In genomic region chr12:11894890-11895289, GRCh38 we compare ENCODE assay signal across 20 cellular contexts.
DNase-seq lines count a peak whose midpoint lies in the region; ATAC-seq, FAIRE-seq and TF ChIP-seq lines count a peak whose summit lies in the region.
"Had no signal": no experiment of that assay in that cellular context is flagged by ENCODE, and none has a peak within 500 bp of the region (broad histone marks: within the 10 kb centered on the region; RNA-seq: fewer than 3 reads in every experiment).

No MANE protein-coding gene starts in this region.

- TF ChIP-seq EP300 in GM12878 (IDR thresholded peaks at IDR 0.05; ENCODE audit: borderline replicate concordance in 1 of 2, control insufficient read depth in 1 of 2, low read depth in 2 of 2, low read length in 2 of 2) = no peak

- in situ Hi-C loops in GM12878 (cut with MboI) = no loop called here

- no peaks in the 10 kb centered on the region for H3K79me2 ChIP-seq in GM12878 (ENCODE audit: control insufficient read depth, insufficient read depth, low read length)

- peaks cover 5% of the 10 kb centered on the region for H3K36me3 ChIP-seq in CD8-positive, alpha-beta memory T cell (ENCODE audit: insufficient read depth, low read length)
- H3K36me3 ChIP-seq in GM12878 (ENCODE audit: control insufficient read depth in 2 of 2, insufficient read depth in 2 of 2, low read length in 1 of 2) = peaks cover 8 to 31% of the 10 kb centered on the region in 2 experiments; a peak in 3 of 4 replicates
- H3K36me3 ChIP-seq: MG63 had no signal

- peak; percentile 77 for FAIRE-seq in GM12878 (lab: Jason Lieb, UNC)
- FAIRE-seq: GM18507 had no signal

- 0 out of 2 replicates have a peak, but pooled peaks have one; percentile 7 for TF ChIP-seq RAD21 in GM12878 (IDR thresholded peaks at IDR 0.05; ENCODE audit: insufficient read depth, low read depth, low read length)

- POLR2A ChIA-PET in CD8-positive, alpha-beta memory T cell (lab: Charles Lee) = no interaction called here
- POLR2A ChIA-PET in GM12878 (lab: Charles Lee) = interaction anchor here (0.6 kb wide), 1 partner anchor 10 kb away, joined by 15 read pairs; no protein-coding TSS in a partner anchor
- POLR2A ChIA-PET in activated CD4-positive, alpha-beta memory T cell treated with anti-CD3 and anti-CD28 coated beads, Interleukin-2, amount 10 ng/mL, durations not matched to agents 7 days and 5 days (lab: Charles Lee) = no interaction called here

- intact Hi-C loops in GM12878 (cut with micrococcal nuclease; ENCODE audit: unreplicated experiment) = loop anchor here (5.0 kb wide), 1 partner anchor 313 kb away; no protein-coding TSS in a partner anchor
- intact Hi-C loops in sciatic nerve (cut with DNase I) = no loop called here

- peak; percentile 51 for ATAC-seq in GM18858 (IDR thresholded peaks at IDR 0.05; ENCODE audit: unreplicated experiment)
- ATAC-seq in HG03342 (IDR thresholded peaks at IDR 0.05; ENCODE audit: unreplicated experiment) = peak; percentile 58
- no peak for ATAC-seq in GM12878
- ATAC-seq in sciatic nerve = no peak
- no peak for ATAC-seq in GM19035 (IDR thresholded peaks at IDR 0.05; ENCODE audit: unreplicated experiment)
- ATAC-seq: HCT116, Right ventricle myocardium inferior had no signal

- CTCF ChIA-PET in CD8-positive, alpha-beta memory T cell (lab: Charles Lee) = no interaction called here
- CTCF ChIA-PET in GM12878 (lab: Yijun Ruan, JAX) = no interaction called here
- CTCF ChIA-PET in activated CD4-positive, alpha-beta memory T cell treated with anti-CD3 and anti-CD28 coated beads, Interleukin-2, amount 10 ng/mL, durations not matched to agents 7 days and 5 days (lab: Charles Lee) = interaction anchor here (1.6 kb wide), 1 partner anchor 139 kb away, joined by 6 read pairs; no protein-coding TSS in a partner anchor

- peaks cover 15 to 20% (median 18%) of the 10 kb centered on the region in 3 donors for H3K4me1 Mint-ChIP-seq in CD8-positive, alpha-beta memory T cell
- H3K4me1 Mint-ChIP-seq in activated CD4-positive, alpha-beta memory T cell treated with anti-CD3 and anti-CD28 coated beads, Interleukin-2, amount 10 ng/mL, durations not matched to agents 7 days and 5 days = peaks cover 9% of the 10 kb centered on the region

- RAD21 ChIA-PET in GM12878 (lab: Charles Lee; ENCODE audit: unreplicated experiment) = no interaction called here

- peaks cover 4 to 35% (median 6%) of the 10 kb centered on the region in 3 donors for H3K36me3 Mint-ChIP-seq in CD8-positive, alpha-beta memory T cell
- H3K36me3 Mint-ChIP-seq in activated CD4-positive, alpha-beta memory T cell treated with anti-CD3 and anti-CD28 coated beads, Interleukin-2, amount 10 ng/mL, durations not matched to agents 7 days and 5 days (ENCODE audit: low read depth) = peaks cover 30% of the 10 kb centered on the region

- no TSS peak for BruUV-seq in GM12878 (replicated peaks; lab: Mats Ljungman, UMichigan)

- H3K4me2 ChIP-seq in GM12878 (ENCODE audit: control insufficient read depth, insufficient read depth) = peak overlapping the region; percentile 30; the same call in 1 of the 2 replicates

- 70% methylated on average over 4 of the region's 4 CpGs for WGBS in GM12878 (ENCODE audit: insufficient coverage, insufficient replicate concordance, low lambda C conversion rate, missing lambda C conversion rate)

- peaks cover 0 to 2% of the 10 kb centered on the region in 2 donors for H3K27me3 Mint-ChIP-seq in CD8-positive, alpha-beta memory T cell
- H3K27me3 Mint-ChIP-seq in activated CD4-positive, alpha-beta memory T cell treated with anti-CD3 and anti-CD28 coated beads, Interleukin-2, amount 10 ng/mL, durations not matched to agents 7 days and 5 days = no peaks in the 10 kb centered on the region
- H3K27me3 Mint-ChIP-seq: type B pancreatic cell had no signal

- peak overlapping the region in 5 of 7 donors; percentile 49 to 67 (median 58) for H3K4me3 Mint-ChIP-seq in CD8-positive, alpha-beta memory T cell
- no peak overlapping the region for H3K4me3 Mint-ChIP-seq in activated CD4-positive, alpha-beta memory T cell treated with anti-CD3 and anti-CD28 coated beads, Interleukin-2, amount 10 ng/mL, durations not matched to agents 7 days and 5 days
- H3K4me3 Mint-ChIP-seq: type B pancreatic cell had no signal

- H3K9ac ChIP-seq in GM12878 (ENCODE audit: control insufficient read depth, insufficient read depth, low read length) = peak overlapping the region; percentile 15; the same call in 1 of the 2 replicates

- H4K20me1 ChIP-seq in GM12878 (ENCODE audit: control insufficient read depth, insufficient read depth) = no peaks in the 10 kb centered on the region

- H3K4me3 ChIP-seq in CD8-positive, alpha-beta memory T cell (ENCODE audit: low read length) = no peak overlapping the region
- H3K4me3 ChIP-seq in GM12878 = no peak overlapping the region
- H3K4me3 ChIP-seq: MG63, right atrium auricular region had no signal

- H3K27ac Mint-ChIP-seq in CD8-positive, alpha-beta memory T cell = peak overlapping the region in 3 of 8 donors; percentile 25 to 82 (median 50)
- no peak overlapping the region for H3K27ac Mint-ChIP-seq in activated CD4-positive, alpha-beta memory T cell treated with anti-CD3 and anti-CD28 coated beads, Interleukin-2, amount 10 ng/mL, durations not matched to agents 7 days and 5 days
- H3K27ac Mint-ChIP-seq: type B pancreatic cell had no signal

- no peak for TF ChIP-seq CTCF in GM12878 (IDR thresholded peaks at IDR 0.05 in 2 of 3, conservative IDR thresholded peaks at IDR 0.05 in 1 of 3; ENCODE audit: control insufficient read depth in 2 of 3, extremely low read depth in 1 of 3, insufficient read depth in 1 of 3, low read depth in 3 of 3, low read length in 3 of 3)

- H3K4me1 ChIP-seq in CD8-positive, alpha-beta memory T cell (ENCODE audit: insufficient read depth, low read length) = no peaks in the 10 kb centered on the region
- H3K4me1 ChIP-seq in GM12878 (ENCODE audit: control insufficient read depth, insufficient read depth, low read length) = peaks cover 28% of the 10 kb centered on the region

- no peak overlapping the region for H2AFZ ChIP-seq in GM12878 (ENCODE audit: control insufficient read depth, low read depth, low read length)

- no peak for TF ChIP-seq POLR2A in GM12878 (IDR thresholded peaks at IDR 0.05; ENCODE audit: low read depth, low read length)

- SMC1A ChIA-PET in GM12878 (lab: Charles Lee; ENCODE audit: uncharacterized antibody, unreplicated experiment) = interaction anchor here (0.7 to 1.7 kb wide), 2 partner anchors 58 to 84 kb away, joined by 3 to 4 read pairs; no protein-coding TSS in a partner anchor

- DNase-seq in CD8-positive, alpha-beta memory T cell = peak in 1 of 5 donors; percentile 39
- DNase-seq in GM12878 (ENCODE audit: low read depth, low spot score) (peak; percentile 31), sciatic nerve (ENCODE audit: low spot score) (no peak), NCI-H187 treated with DMSO at 0.1 percent for 48 hours (lab: John Stamatoyannopoulos, UW) (no peak)
- DNase-seq in activated CD4-positive, alpha-beta memory T cell treated with anti-CD3 and anti-CD28 coated beads, Interleukin-2, amount 10 ng/mL, durations not matched to agents 7 days and 5 days = no peak
- DNase-seq: activated CD4-positive, alpha-beta T cell treated with anti-CD3 and anti-CD28 coated beads, Interleukin-2, amount 50 U/mL, for 4 hours; foreskin fibroblast; GDM1; MG63; NCI-H2081; NCI-H774; stimulated activated CD8-positive, alpha-beta memory T cell treated with anti-CD3 and anti-CD28 coated beads, Interleukin-4, amount 100 ng/mL, for 48 hours had no signal

- no peaks in the 10 kb centered on the region for H3K27me3 ChIP-seq in CD8-positive, alpha-beta memory T cell (ENCODE audit: insufficient read depth, low read length, poor library complexity, severe bottlenecking)
- H3K27me3 ChIP-seq in GM12878 (replicated peaks in 1 of 2; ENCODE audit: control insufficient read depth in 2 of 2, insufficient read depth in 2 of 2, low read length in 1 of 2) = no peaks in the 10 kb centered on the region
- H3K27me3 ChIP-seq: MG63, right atrium auricular region had no signal

- no peaks in the 10 kb centered on the region for H3K9me3 Mint-ChIP-seq in CD8-positive, alpha-beta memory T cell
- H3K9me3 Mint-ChIP-seq in activated CD4-positive, alpha-beta memory T cell treated with anti-CD3 and anti-CD28 coated beads, Interleukin-2, amount 10 ng/mL, durations not matched to agents 7 days and 5 days = no peaks in the 10 kb centered on the region

- no peak overlapping the region for H3K27ac ChIP-seq in CD8-positive, alpha-beta memory T cell (ENCODE audit: low read depth, low read length)
- peak overlapping the region; percentile 74 for H3K27ac ChIP-seq in GM12878 (ENCODE audit: control insufficient read depth, insufficient read depth)
- H3K27ac ChIP-seq: right atrium auricular region had no signal

- no peaks in the 10 kb centered on the region for H3K9me3 ChIP-seq in CD8-positive, alpha-beta memory T cell (ENCODE audit: low read length)
- no peaks in the 10 kb centered on the region for H3K9me3 ChIP-seq in GM12878 (replicated peaks; ENCODE audit: control insufficient read depth, insufficient read depth, low read length)
- H3K9me3 ChIP-seq: MG63, right atrium auricular region had no signal

TF ChIP-seq in GM12878, 131 proteins besides CTCF, POLR2A, EP300 and RAD21 (continues in another document):
- TF ChIP-seq EED (IDR thresholded peaks at IDR 0.05; ENCODE audit: low read depth) (peak; percentile 25; the same call in 1 of the 2 replicates), TCF3 (IDR thresholded peaks at IDR 0.05; ENCODE audit: borderline replicate concordance, insufficient read depth, low read depth, low read length) (peak; percentile 63; the same call in 1 of the 2 replicates), EZH2 (IDR thresholded peaks at IDR 0.05; ENCODE audit: borderline replicate concordance, control insufficient read depth, low read depth, low read length) (no peak), RAD51 (IDR thresholded peaks at IDR 0.05) (no peak), HSF1 (IDR thresholded peaks at IDR 0.05; ENCODE audit: low read depth, low read length) (no peak), CBFB (IDR thresholded peaks at IDR 0.05; ENCODE audit: low read depth) (0 out of 2 replicates have a peak, but pooled peaks have one; percentile 37), TCF12 (IDR thresholded peaks at IDR 0.05; ENCODE audit: low read depth, low read length) (peak; percentile 83; the same call in 1 of the 2 replicates), PML (IDR thresholded peaks at IDR 0.05; ENCODE audit: low read length) (peak; percentile 5; the same call in 1 of the 2 replicates)

Comparison
In these comparisons a context has a peak if more than half of its experiments do, and no peak if none do; other contexts are left out.
1. ATAC-seq: peak in GM18858 (single experiment) and HG03342 (single experiment); none in GM12878 (single experiment), sciatic nerve (single experiment) and GM19035 (single experiment).